ENCODE assay signal across 8 cellular contexts in the genomic region with DNA sequence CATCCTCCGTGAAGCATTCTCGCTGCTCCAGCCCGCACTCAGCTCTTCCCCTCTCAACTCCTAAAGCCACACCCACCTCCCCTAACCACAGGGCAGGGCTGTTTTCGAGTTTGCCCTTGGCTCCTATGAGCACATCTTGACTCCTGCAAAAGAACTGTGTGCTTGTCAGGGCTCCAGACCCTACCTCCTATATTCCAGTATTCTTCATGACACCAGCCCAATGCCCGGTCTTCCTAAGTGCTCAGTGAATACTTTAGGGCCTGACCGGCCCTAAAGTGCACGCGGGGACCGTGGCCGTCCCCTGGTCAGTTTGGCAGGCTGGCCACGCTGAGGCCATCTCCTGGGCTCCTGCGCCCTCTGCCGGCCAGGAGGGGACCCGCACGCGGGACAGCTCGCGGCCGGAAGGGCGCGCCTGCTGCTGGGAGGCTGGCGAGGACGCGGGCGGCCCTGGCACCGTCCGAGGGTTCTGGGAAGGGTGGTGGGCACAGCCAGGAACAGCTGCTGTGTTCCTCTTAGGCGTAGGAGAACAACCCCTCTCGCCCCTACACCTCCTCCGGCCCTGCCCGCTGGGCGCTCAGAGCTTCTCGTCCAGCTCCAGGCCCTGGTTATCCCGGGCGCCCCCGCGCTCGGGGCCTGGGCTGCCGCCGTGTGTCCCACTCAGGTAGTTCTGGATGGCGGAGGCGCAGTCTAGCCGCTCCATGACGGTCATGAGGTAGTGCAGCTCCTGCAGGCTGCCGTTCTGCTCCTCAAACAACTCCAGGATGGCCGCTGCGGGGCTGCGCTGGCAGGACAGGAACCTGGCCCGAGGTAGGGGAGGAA. TPM values are rescaled to one million over a fixed set of nuclear protein-coding genes. Genes with fewer than 3 reads are reported as not detected.
A peak's percentile ranks its signal among the peaks of the same experiment; 100 is the strongest.
DNase-seq lines count a peak whose midpoint lies in the region; FAIRE-seq and TF ChIP-seq lines count a peak whose summit lies in the region.

No MANE protein-coding gene starts in this region.

- POLR2A ChIA-PET in GM10248 (lab: Yijun Ruan, JAX), result interaction anchor here (0.5 kb wide), 1 partner anchor 11 kb away, joined by 3 read pairs; no protein-coding TSS in a partner anchor

- H4K20me1 ChIP-seq in Loucy (ENCODE audit: insufficient read depth, low read length, poor library complexity, severe bottlenecking), result no peaks in the 10 kb centered on the region

- TF ChIP-seq POLR2A in H54 (IDR thresholded peaks at IDR 0.05; ENCODE audit: low read depth, low read length) (no peak), sigmoid colon (IDR thresholded peaks at IDR 0.05) (no peak)

- no peak for TF ChIP-seq EP300 in sigmoid colon (IDR thresholded peaks at IDR 0.05)

- H3K9me2 ChIP-seq in Loucy (replicated peaks; ENCODE audit: low read depth, low read length), result no peaks in the 10 kb centered on the region

- H3K4me1 ChIP-seq in Loucy (ENCODE audit: insufficient read depth, low read length, poor library complexity, severe bottlenecking), result peaks cover 41% of the 10 kb centered on the region
- peaks cover 3% of the 10 kb centered on the region for H3K4me1 ChIP-seq in iPS DF 6.9 (ENCODE audit: control insufficient read depth, insufficient read depth, low read length)
- H3K4me1 ChIP-seq in sigmoid colon, result peaks cover 0 to 17% (median 10%) of the 10 kb centered on the region in 4 donors

- H3K9ac ChIP-seq in Loucy (ENCODE audit: low read depth, low read length, poor library complexity, severe bottlenecking), result peak overlapping the region; percentile 99

- no peaks in the 10 kb centered on the region for H3F3A ChIP-seq in Loucy (ENCODE audit: low read depth)

- intact Hi-C loops in sigmoid colon (cut with DNase I), result loop anchor here (2.0 kb wide), 3 partner anchors 39 to 1047 kb away; no protein-coding TSS in a partner anchor

- DNase-seq in GM10248 (ENCODE audit: extremely low spot score) (peak; percentile 91), H54 (ENCODE audit: insufficient read length, low spot score) (peak; percentile 90), T-helper 22 cell (ENCODE audit: low read depth) (peak; percentile 32), astrocyte of the hippocampus (ENCODE audit: low read depth, low spot score) (peak; percentile 92), iPS DF 6.9 (ENCODE audit: low read depth, low spot score) (peak; percentile 75), sigmoid colon (peak; percentile 89), OCI-M2 (lab: John Stamatoyannopoulos, UW; ENCODE audit: unreplicated experiment) (no peak)

- peak; percentile 99 for TF ChIP-seq CTCF in GM10248 (IDR thresholded peaks at IDR 0.05; ENCODE audit: control extremely low read depth, extremely low read depth, low read depth, missing control alignments)
- peak; percentile 98 for TF ChIP-seq CTCF in Loucy (conservative IDR thresholded peaks at IDR 0.05; ENCODE audit: low read length)
- peak; percentile 95 to 99 (median 98) for TF ChIP-seq CTCF in sigmoid colon (IDR thresholded peaks at IDR 0.05)

- H3K79me2 ChIP-seq in Loucy (ENCODE audit: insufficient read depth, low read length), result peaks cover 25% of the 10 kb centered on the region

- H3K9me3 ChIP-seq in Loucy (ENCODE audit: insufficient read depth, low read depth, low read length) (no peaks in the 10 kb centered on the region), iPS DF 6.9 (ENCODE audit: control insufficient read depth, insufficient read depth, low read length) (no peaks in the 10 kb centered on the region), sigmoid colon (no peaks in the 10 kb centered on the region)

- H3K27ac ChIP-seq in iPS DF 6.9 (ENCODE audit: low read length) (no peak overlapping the region), sigmoid colon (peak overlapping the region; percentile 26 to 56 (median 38))

- CTCF ChIA-PET in GM10248 (lab: Yijun Ruan, JAX), result interaction anchor here (0.7 to 11.8 kb wide), 42 partner anchors 11 to 1668 kb away, joined by 3 to 169 read pairs (median 3); a partner anchor contains a TSS

- no peaks in the 10 kb centered on the region for H3K27me3 ChIP-seq in Loucy (ENCODE audit: insufficient read depth, low read length, poor library complexity, severe bottlenecking)
- H3K27me3 ChIP-seq in iPS DF 6.9 (ENCODE audit: control insufficient read depth, insufficient read depth, low read length), result no peaks in the 10 kb centered on the region
- no peaks in the 10 kb centered on the region for H3K27me3 ChIP-seq in sigmoid colon

- H2AFZ ChIP-seq in Loucy (ENCODE audit: low read length), result peak overlapping the region; percentile 64

- H3K4me3 ChIP-seq in Loucy (ENCODE audit: low read length, poor library complexity, severe bottlenecking), result peak overlapping the region; percentile 86
- H3K4me3 ChIP-seq in iPS DF 6.9 (ENCODE audit: low read length), result peak overlapping the region; percentile 36; the same call in 1 of the 2 replicates
- H3K4me3 ChIP-seq in sigmoid colon, result peak overlapping the region; percentile 23 to 54 (median 46)

- no peak for FAIRE-seq in H54 (lab: Jason Lieb, UNC)

- H3K4me2 ChIP-seq in Loucy (ENCODE audit: low read depth, low read length, poor library complexity, severe bottlenecking), result peak overlapping the region; percentile 80

- no CpG with 5 or more reads among the region's 49 CpGs for WGBS in iPS DF 6.9 (ENCODE audit: insufficient coverage, insufficient read length)
- 6 to 9% methylated on average over 49 of the region's 49 CpGs for WGBS in sigmoid colon, 2 donors

- H3K36me3 ChIP-seq in Loucy (ENCODE audit: insufficient read depth, low read length) (no peaks in the 10 kb centered on the region), iPS DF 6.9 (ENCODE audit: control insufficient read depth, insufficient read depth, low read length) (no peaks in the 10 kb centered on the region), sigmoid colon (no peaks in the 10 kb centered on the region)

RNA-seq across cellular contexts. Expression of a gene that starts 11.0 kb away (rescaled TPM):
- 1 to 10 TPM in 2 of 4 donors, under 1 TPM in 2; 0.36 to 1.8 (median 0.82) TPM for total RNA-seq in sigmoid colon
- polyA plus RNA-seq in sigmoid colon, result 1 to 10 TPM in 2 of 3 donors, under 1 TPM in 1; 0.46 to 6.0 (median 1.2) TPM

RNA-seq across cellular contexts. Expression of a gene that starts 14.3 kb away (rescaled TPM):
- total RNA-seq in sigmoid colon, result not detected
- under 1 TPM in 1 of 3 donors, not detected in 2; 0.48 TPM for polyA plus RNA-seq in sigmoid colon

RNA-seq across cellular contexts. Expression of a gene that starts 25.0 kb away (rescaled TPM):
- 1 to 10 TPM in 1 of 4 donors, under 1 TPM in 3; 0.66 to 1.1 (median 0.70) TPM for total RNA-seq in sigmoid colon
- polyA plus RNA-seq in sigmoid colon, result under 1 TPM in 1 of 3 donors, not detected in 2; 0.20 TPM

RNA-seq across cellular contexts. Expression of a gene that starts 44.1 kb away (rescaled TPM):
- 10 to 100 TPM; 14.0 to 26.0 (median 17.0) TPM for total RNA-seq in sigmoid colon
- 10 to 100 TPM; 37.8 to 54.8 (median 53.5) TPM for polyA plus RNA-seq in sigmoid colon

RNA-seq across cellular contexts. Expression of a gene that starts 44.8 kb away (rescaled TPM):
- 10 to 100 TPM in 3 of 4 donors, 1 to 10 TPM in 1; 7.6 to 12.1 (median 10.9) TPM for total RNA-seq in sigmoid colon
- 10 to 100 TPM in 1 of 3 donors, 1 to 10 TPM in 2; 7.4 to 12.8 (median 7.8) TPM for polyA plus RNA-seq in sigmoid colon

Comparison
In these comparisons a context has a peak if more than half of its experiments do, and no peak if none do; other contexts are left out.
1. H3K4me3 ChIP-seq: peak in every context shown above with its lines; median percentile 86 in Loucy; 46 in sigmoid colon; 36 in iPS DF 6.9.